Comparison of ENCODE assay signal across 20 cellular contexts in the genomic region with DNA sequence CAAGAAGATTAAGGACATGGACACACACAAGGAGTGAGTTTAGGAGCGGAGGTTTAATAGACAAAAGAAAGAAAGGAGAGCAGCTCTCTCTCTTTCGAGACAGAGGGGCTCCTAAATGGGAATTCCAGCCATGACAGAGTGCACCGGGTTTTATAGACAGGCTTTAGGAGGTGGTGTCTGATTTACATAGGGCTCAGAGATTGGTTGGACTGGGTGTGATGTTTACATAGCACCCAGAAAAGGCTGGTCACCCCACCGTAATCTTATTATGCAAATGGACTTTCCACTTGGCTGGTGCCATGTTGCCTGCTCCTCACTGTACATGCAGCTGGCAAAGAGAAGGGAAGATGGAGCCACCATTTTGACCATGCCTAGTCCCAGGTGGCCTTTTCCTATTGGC. TPM values are rescaled to one million over a fixed set of nuclear protein-coding genes. Genes with fewer than 3 reads are reported as not detected.
DNase-seq lines count a peak whose midpoint lies in the region; ATAC-seq, FAIRE-seq and TF ChIP-seq lines count a peak whose summit lies in the region.
"Had no signal": no experiment of that assay in that cellular context is flagged by ENCODE, and none has a peak within 500 bp of the region (broad histone marks: within the 10 kb centered on the region; RNA-seq: fewer than 3 reads in every experiment).

No MANE protein-coding gene starts in this region.

- H3K4me3 ChIP-seq in neuronal stem cell (ENCODE audit: low read length in 2 of 2) (no peak overlapping the region), mammary epithelial cell (replicated peaks in 1 of 3; ENCODE audit: insufficient read depth in 1 of 3, low read depth in 2 of 3, low read length in 3 of 3) (no peak overlapping the region)
- H3K4me3 ChIP-seq: GM23248 had no signal

- H3K79me2 ChIP-seq in mammary epithelial cell (ENCODE audit: insufficient read depth, low read length): no peaks in the 10 kb centered on the region

- CTCF ChIA-PET in mammary epithelial cell (lab: Charles Lee; ENCODE audit: low non-redundant PET): interaction anchor here (0.5 kb wide), 1 partner anchor 10 kb away, joined by 7 read pairs; no protein-coding TSS in a partner anchor

- no peak overlapping the region for H2BK12ac ChIP-seq in neuronal stem cell (ENCODE audit: low read length)

- no peak overlapping the region for H3K18ac ChIP-seq in neuronal stem cell (ENCODE audit: low read length)

- H3K4me1 ChIP-seq in neuronal stem cell (ENCODE audit: control insufficient read depth in 2 of 2, insufficient read depth in 1 of 2, low read depth in 1 of 2, low read length in 2 of 2): no peaks in the 10 kb centered on the region
- H3K4me1 ChIP-seq in mammary epithelial cell (ENCODE audit: insufficient read depth, low read length): peaks cover 29% of the 10 kb centered on the region

- no peak overlapping the region for H2BK5ac ChIP-seq in neuronal stem cell (ENCODE audit: low read length)

- H2AK5ac ChIP-seq in neuronal stem cell (ENCODE audit: low read depth, low read length): no peak overlapping the region

- intact Hi-C loops in mammary epithelial cell (cut with micrococcal nuclease): no loop called here

- H4K20me1 ChIP-seq in mammary epithelial cell (ENCODE audit: insufficient read depth, low read length): no peaks in the 10 kb centered on the region

- no peaks in the 10 kb centered on the region for H3K36me3 ChIP-seq in neuronal stem cell (replicated peaks in 1 of 2; ENCODE audit: control insufficient read depth in 2 of 2, insufficient read depth in 2 of 2, low read length in 2 of 2)
- no peaks in the 10 kb centered on the region for H3K36me3 ChIP-seq in mammary epithelial cell (ENCODE audit: insufficient read depth, low read length)

- DNase-seq in NCI-H82 (lab: John Stamatoyannopoulos, UW) (peak; percentile 64), NCI-H82 treated with DMSO at 0.1 percent for 48 hours (lab: John Stamatoyannopoulos, UW; ENCODE audit: unreplicated experiment) (no peak), NCI-H1048 (lab: John Stamatoyannopoulos, UW) (peak; percentile 35), SK-N-DZ (ENCODE audit: low spot score) (peak; percentile 36), neuronal stem cell (ENCODE audit: low spot score) (no peak), H54 (ENCODE audit: insufficient read length, low spot score) (no peak), mammary epithelial cell (no peak)
- DNase-seq: CD8-positive, alpha-beta T cell; COR-L47; DMS153; GM23248; H7; IMR-90 had no signal

- H4K8ac ChIP-seq in neuronal stem cell (ENCODE audit: low read depth, low read length): no peak overlapping the region

- H3K9ac ChIP-seq in neuronal stem cell (ENCODE audit: low read depth, low read length, poor library complexity): peak overlapping the region; percentile 6
- H3K9ac ChIP-seq in mammary epithelial cell (ENCODE audit: insufficient read depth, low read length): no peak overlapping the region
- H3K9ac ChIP-seq: GM23248 had no signal

- H3K9me3 ChIP-seq in neuronal stem cell (replicated peaks in 1 of 2; ENCODE audit: control insufficient read depth in 2 of 2, insufficient read depth in 1 of 2, low read depth in 1 of 2, low read length in 2 of 2): no peaks in the 10 kb centered on the region
- no peaks in the 10 kb centered on the region for H3K9me3 ChIP-seq in mammary epithelial cell (replicated peaks; ENCODE audit: insufficient read depth, low read length)

- no peak overlapping the region for H2BK120ac ChIP-seq in neuronal stem cell (ENCODE audit: low read depth, low read length)

- peaks cover 0 to 3% (median 0%) of the 10 kb centered on the region in 3 experiments for H3K27me3 ChIP-seq in neuronal stem cell (ENCODE audit: control insufficient read depth in 3 of 3, insufficient read depth in 3 of 3, low read depth in 1 of 3, low read length in 3 of 3)
- no peaks in the 10 kb centered on the region for H3K27me3 ChIP-seq in mammary epithelial cell (ENCODE audit: insufficient read depth, low read length)

- H3K23ac ChIP-seq in neuronal stem cell (ENCODE audit: low read depth, low read length, poor library complexity): no peak overlapping the region

- no peaks in the 10 kb centered on the region for H3K79me1 ChIP-seq in neuronal stem cell (ENCODE audit: low read depth, low read length)

- FAIRE-seq in H54 (lab: Jason Lieb, UNC): no peak
- FAIRE-seq: A204.1, D721Med had no signal

- no peak overlapping the region for H4K91ac ChIP-seq in neuronal stem cell (ENCODE audit: low read depth, low read length, poor library complexity)

- no peak overlapping the region for H3K4me2 ChIP-seq in neuronal stem cell (ENCODE audit: insufficient read depth, low read length, poor library complexity, severe bottlenecking)
- no peak overlapping the region for H3K4me2 ChIP-seq in mammary epithelial cell (ENCODE audit: insufficient read depth, low read depth, low read length)

- in situ Hi-C loops in mammary epithelial cell (cut with MboI; ENCODE audit: low sequenced_read_pairs in 2 of 2): no loop called here

- H3K14ac ChIP-seq in neuronal stem cell (ENCODE audit: low read length): no peak overlapping the region

- no peak overlapping the region for H2BK15ac ChIP-seq in neuronal stem cell (ENCODE audit: low read length)

- dilution Hi-C loops in mammary epithelial cell (cut with HindIII; ENCODE audit: low sequenced_read_pairs): loop anchor here (5.0 kb wide), 1 partner anchor 67 kb away; no protein-coding TSS in a partner anchor

- H3K27ac ChIP-seq in neuronal stem cell (replicated peaks; ENCODE audit: low read length) (no peak overlapping the region), mammary epithelial cell (ENCODE audit: insufficient read depth, low read depth, low read length) (no peak overlapping the region)
- H3K27ac ChIP-seq: GM23248 had no signal

- BruUV-seq in mammary epithelial cell (replicated peaks; lab: Mats Ljungman, UMichigan): no TSS peak

- no peak for TF ChIP-seq POLR2A in H54 (IDR thresholded peaks at IDR 0.05; ENCODE audit: low read depth, low read length)

- no peak overlapping the region for H3K4ac ChIP-seq in neuronal stem cell (ENCODE audit: low read length)

- no CpG with 5 or more reads among the region's 4 CpGs for WGBS in neuronal stem cell (ENCODE audit: extremely low coverage in 2 of 2, insufficient read length in 2 of 2, insufficient replicate concordance in 1 of 2), 2 donors
- WGBS in mammary epithelial cell (ENCODE audit: low coverage, missing lambda C conversion rate): 91% methylated on average over 4 of the region's 4 CpGs

- H2AFZ ChIP-seq in neuronal stem cell (ENCODE audit: low read length) (no peak overlapping the region), mammary epithelial cell (ENCODE audit: low read depth, low read length) (no peak overlapping the region)
- H2AFZ ChIP-seq: GM23248 had no signal

- no peak for ATAC-seq in HG02678 (IDR thresholded peaks at IDR 0.05; ENCODE audit: unreplicated experiment)
- ATAC-seq: CD8-positive, alpha-beta T cell had no signal

- no peak for TF ChIP-seq CTCF in mammary epithelial cell (conservative IDR thresholded peaks at IDR 0.05 in 1 of 2, IDR thresholded peaks at IDR 0.05 in 1 of 2; ENCODE audit: extremely low read depth in 1 of 2, insufficient read depth in 1 of 2, low read depth in 1 of 2, low read length in 2 of 2)

RNA-seq across cellular contexts. Expression of gene MRC1, which starts 28.4 kb away (rescaled TPM):
- not detected in 2 replicates for polyA plus RNA-seq in SK-N-DZ (2014; cell fraction: cytosol; rRNA removed)
- not detected in 2 replicates for polyA plus RNA-seq in SK-N-DZ (2014; cell fraction: nucleus; rRNA removed)
- 0.04 TPM for polyA plus RNA-seq in neuronal stem cell (2013, experiment 1 of 2)
- 0.03 TPM for polyA plus RNA-seq in neuronal stem cell (2013, experiment 2 of 2)
- not detected for total RNA-seq in mammary epithelial cell
- 0.01 TPM for polyA plus RNA-seq in mammary epithelial cell
- polyA minus RNA-seq in mammary epithelial cell: not detected
- total RNA-seq: CD8-positive, alpha-beta T cell; GM23248; HT-29; IMR-90 had no signal
- polyA plus RNA-seq: AG04450, BJ, GM23248, IMR-90 had no signal

RNA-seq across cellular contexts. Expression of gene TMEM236, which starts 28.7 kb away (rescaled TPM):
- polyA plus RNA-seq in SK-N-DZ (2014; cell fraction: cytosol; rRNA removed): not detected in 2 replicates
- polyA plus RNA-seq in SK-N-DZ (2014; cell fraction: nucleus; rRNA removed): not detected in 2 replicates
- 0.01 TPM for polyA plus RNA-seq in neuronal stem cell (2013, experiment 1 of 2)
- polyA plus RNA-seq in neuronal stem cell (2013, experiment 2 of 2): 0.03 TPM
- under 1 TPM; 0.17 to 0.28 TPM for total RNA-seq in mammary epithelial cell
- polyA plus RNA-seq in mammary epithelial cell: 0.06 TPM
- polyA minus RNA-seq in mammary epithelial cell: not detected
- total RNA-seq: CD8-positive, alpha-beta T cell; HT-29; IMR-90 had no signal
- polyA plus RNA-seq: CD14-positive monocyte, GM23248, IMR-90 had no signal

Comparison
In these comparisons a context has a peak if more than half of its experiments do, and no peak if none do; other contexts are left out.
1. DNase-seq: peak in NCI-H82 (single experiment), NCI-H1048 (single experiment) and SK-N-DZ (single experiment); none in NCI-H82 treated with DMSO at 0.1 percent for 48 hours (single experiment), neuronal stem cell (single experiment), H54 (single experiment) and mammary epithelial cell (single experiment).